Comparison of ENCODE assay signal across 15 cellular contexts in the genomic region with DNA sequence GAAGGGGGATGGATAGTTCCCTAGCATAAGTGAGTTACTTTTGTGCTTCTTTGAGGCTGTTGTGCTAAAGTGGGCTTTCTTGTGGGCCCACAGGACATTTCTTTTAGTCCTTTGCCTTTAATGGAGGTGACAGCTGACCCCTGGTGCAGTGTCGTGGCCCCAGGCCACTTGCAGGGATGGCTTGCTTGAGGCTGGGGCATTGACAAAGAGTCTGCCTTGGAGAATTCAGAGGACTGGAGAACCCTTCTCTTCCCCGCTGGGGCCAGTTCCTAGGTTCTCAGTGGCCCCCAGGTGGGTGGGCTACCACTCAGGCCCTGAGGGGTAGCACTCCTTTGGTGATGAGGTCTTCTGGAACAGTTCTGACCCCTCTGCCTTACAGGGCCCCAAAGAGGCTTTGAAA. TPM values are rescaled to one million over a fixed set of nuclear protein-coding genes. Genes with fewer than 3 reads are reported as not detected.
A peak's percentile ranks its signal among the peaks of the same experiment; 100 is the strongest.
DNase-seq lines count a peak whose midpoint lies in the region; ATAC-seq and TF ChIP-seq lines count a peak whose summit lies in the region.
"Had no signal": no experiment of that assay in that cellular context is flagged by ENCODE, and none has a peak within 500 bp of the region (broad histone marks: within the 10 kb centered on the region; RNA-seq: fewer than 3 reads in every experiment).

No MANE protein-coding gene starts in this region.

- DNase-seq in CD14-positive monocyte (ENCODE audit: low spot score): peak; percentile 41
- no peak for DNase-seq in DND-41
- DNase-seq in chondrocyte (ENCODE audit: low spot score): peak; percentile 50
- peak in 1 of 2 donors; percentile 31 for DNase-seq in psoas muscle
- DNase-seq in activated CD8-positive, alpha-beta memory T cell treated with anti-CD3 and anti-CD28 coated beads, Interleukin-2, amount 50 U/mL, for 4 hours: no peak
- DNase-seq: activated CD4-positive, alpha-beta T cell treated with anti-CD3 and anti-CD28 coated beads, Interleukin-2, amount 50 U/mL, for 4 hours; central memory CD4-positive, alpha-beta T cell; HCEC 1CT; KG1; stimulated activated CD4-positive, alpha-beta T cell treated with anti-CD3 and anti-CD28 coated beads, Interleukin-4, amount 100 ng/mL, for 24 hours; testis had no signal

- H3K9me3 ChIP-seq in DND-41 (ENCODE audit: insufficient read depth, low read length, severe bottlenecking) (no peaks in the 10 kb centered on the region), psoas muscle (no peaks in the 10 kb centered on the region)
- H3K9me3 ChIP-seq: testis had no signal

- TF ChIP-seq CTCF in CD14-positive monocyte (IDR thresholded peaks at IDR 0.05) (no peak), DND-41 (IDR thresholded peaks at IDR 0.05; ENCODE audit: borderline replicate concordance, extremely low read depth, low read length, poor library complexity, severe bottlenecking) (no peak), chondrocyte (IDR thresholded peaks at IDR 0.05) (no peak), psoas muscle (IDR thresholded peaks at IDR 0.05) (no peak)

- peaks cover 64% of the 10 kb centered on the region for H3K79me2 ChIP-seq in DND-41 (ENCODE audit: insufficient read depth, low read length)

- H3K9ac ChIP-seq in DND-41 (ENCODE audit: low read depth, low read length): peak overlapping the region; percentile 59

- peak overlapping the region; percentile 99 for H3K27ac ChIP-seq in DND-41 (ENCODE audit: low read length)
- H3K27ac ChIP-seq in psoas muscle: peak overlapping the region; percentile 96
- H3K27ac ChIP-seq: testis had no signal

- H3K27ac Mint-ChIP-seq in CD14-positive monocyte (peak overlapping the region in 4 of 7 donors; percentile 70 to 98 (median 96)), chondrocyte (ENCODE audit: unreplicated experiment) (no peak overlapping the region)

- H3K4me3 Mint-ChIP-seq in CD14-positive monocyte (no peak overlapping the region), chondrocyte (ENCODE audit: unreplicated experiment) (no peak overlapping the region)

- peaks cover 27% of the 10 kb centered on the region for H3K36me3 ChIP-seq in DND-41 (ENCODE audit: insufficient read depth, low read length)
- peaks cover 0 to 4% of the 10 kb centered on the region in 2 donors for H3K36me3 ChIP-seq in psoas muscle (ENCODE audit: insufficient read depth in 1 of 2, low read depth in 1 of 2)

- intact Hi-C loops in CD14-positive monocyte (cut with micrococcal nuclease): loop anchor here in 1 of 2 donors (2.0 to 10.0 kb wide), 2 partner anchors 33 to 217 kb away; partner anchors contain the start of gene ZBTB21
- intact Hi-C loops in psoas muscle (cut with DNase I): loop anchor here in 1 of 2 donors (10.0 kb wide), 1 partner anchor 293 kb away; no protein-coding TSS in a partner anchor

- H3K4me1 ChIP-seq in DND-41 (ENCODE audit: insufficient read depth, low read length): peaks cover 100% of the 10 kb centered on the region
- H3K4me1 ChIP-seq in psoas muscle: peaks cover 91% of the 10 kb centered on the region

- no peaks in the 10 kb centered on the region for H4K20me1 ChIP-seq in DND-41 (ENCODE audit: insufficient read depth, low read length)

- peak overlapping the region; percentile 41; the same call in 1 of the 2 replicates for H3K4me2 ChIP-seq in DND-41 (ENCODE audit: insufficient read depth, low read length)

- H3K27me3 Mint-ChIP-seq in CD14-positive monocyte (ENCODE audit: low read depth in 3 of 3) (peaks cover 1 to 6% (median 2%) of the 10 kb centered on the region in 3 donors), chondrocyte (ENCODE audit: low read depth) (peaks cover 2% of the 10 kb centered on the region)

- no peak for ATAC-seq in DND-41 (ENCODE audit: insufficient read depth, low read depth)
- ATAC-seq in psoas muscle: no peak
- ATAC-seq in HG03520 (IDR thresholded peaks at IDR 0.05; ENCODE audit: unreplicated experiment): no peak
- ATAC-seq in GM18873 (IDR thresholded peaks at IDR 0.05; ENCODE audit: low FRiP score, unreplicated experiment): no peak
- ATAC-seq: left colon, Panc1 had no signal

- H2AFZ ChIP-seq in DND-41 (ENCODE audit: low read depth, low read length): no peak overlapping the region

- H3K36me3 Mint-ChIP-seq in CD14-positive monocyte (peaks cover 15 to 37% of the 10 kb centered on the region in 2 donors), chondrocyte (ENCODE audit: low read depth) (no peaks in the 10 kb centered on the region)

- H3K4me3 ChIP-seq in DND-41 (ENCODE audit: low read depth in 1 of 2, low read length in 2 of 2): peak overlapping the region in 1 of 2 experiments; percentile 14; a peak in 1 of 4 replicates
- no peak overlapping the region for H3K4me3 ChIP-seq in psoas muscle
- H3K4me3 ChIP-seq: testis had no signal

- H3K4me1 Mint-ChIP-seq in CD14-positive monocyte: peaks cover 81% of the 10 kb centered on the region
- H3K4me1 Mint-ChIP-seq in chondrocyte (ENCODE audit: low read depth): peaks cover 42% of the 10 kb centered on the region

- H3K9me3 Mint-ChIP-seq in CD14-positive monocyte (peaks cover 0 to 8% (median 0%) of the 10 kb centered on the region in 7 donors), chondrocyte (ENCODE audit: low read depth) (no peaks in the 10 kb centered on the region)

- WGBS in psoas muscle, 3 donors: 75 to 91% (median 79%) methylated on average over 2 of the region's 2 CpGs

- H3K27me3 ChIP-seq in DND-41 (ENCODE audit: insufficient read depth, low read length, poor library complexity): no peaks in the 10 kb centered on the region
- H3K27me3 ChIP-seq in psoas muscle (ENCODE audit: insufficient read depth in 3 of 3, low read length in 2 of 3): no peaks in the 10 kb centered on the region
- H3K27me3 ChIP-seq: testis had no signal

RNA-seq across cellular contexts. Expression of gene ABCG1, which starts 12.8 kb away (rescaled TPM):
- polyA plus RNA-seq in CD14-positive monocyte (1 to 10 TPM; 3.5 to 5.2 TPM), psoas muscle (1 to 10 TPM; 2.9 to 3.5 (median 3.5) TPM)
- total RNA-seq in chondrocyte (0.51 to 1.6 TPM (median 1.6 TPM) in 3 replicates), psoas muscle (10 to 100 TPM in 2 of 4 donors, 1 to 10 TPM in 2; 4.4 to 35.8 (median 16.6) TPM)

Comparison
In these comparisons a context has a peak if more than half of its experiments do, and no peak if none do; other contexts are left out.
1. DNase-seq: peak in CD14-positive monocyte (single experiment) and chondrocyte (single experiment); none in DND-41 (single experiment) and activated CD8-positive, alpha-beta memory T cell treated with anti-CD3 and anti-CD28 coated beads, Interleukin-2, amount 50 U/mL, for 4 hours (single experiment).